Comparison of ENCODE assay signal across 8 cellular contexts in genomic region chr13:99380921-99381645, GRCh38.
DNase-seq lines count a peak whose midpoint lies in the region; ATAC-seq and TF ChIP-seq lines count a peak whose summit lies in the region.

No MANE protein-coding gene starts in this region.

- H3K36me3 ChIP-seq in BE2C = 0 out of 2 replicates have a peak, but pooled peaks cover 5% of the 10 kb centered on the region

- ATAC-seq in GM18868 (IDR thresholded peaks at IDR 0.05; ENCODE audit: unreplicated experiment) (peak; percentile 57), HG03064 (IDR thresholded peaks at IDR 0.05; ENCODE audit: low read depth, unreplicated experiment) (peak; percentile 73)

- intact Hi-C loops in activated T-helper 2 cell treated with anti-CD3 and anti-CD28 coated beads, Interferon-gamma antibody, Interleukin-2, Interleukin-4, amounts not matched to agents 10 μg/mL and 5 μg/mL and 100 μg/mL, durations not matched to agents 14 hours and 24 hours and 36 hours (cut with micrococcal nuclease) = loop anchor here (1.0 to 5.0 kb wide), 7 partner anchors 10 to 354 kb away; no protein-coding TSS in a partner anchor

- H3K4me3 ChIP-seq in BE2C (ENCODE audit: low read depth, low read length) = no peak overlapping the region

- peak overlapping the region; percentile 82 for H3K27ac Mint-ChIP-seq in activated T-helper 2 cell treated with anti-CD3 and anti-CD28 coated beads, Interferon-gamma antibody, Interleukin-2, Interleukin-4, amounts not matched to agents 10 μg/mL and 5 μg/mL and 100 μg/mL, durations not matched to agents 14 hours and 24 hours and 36 hours

- no peaks in the 10 kb centered on the region for H3K27me3 Mint-ChIP-seq in activated T-helper 2 cell treated with anti-CD3 and anti-CD28 coated beads, Interferon-gamma antibody, Interleukin-2, Interleukin-4, amounts not matched to agents 10 μg/mL and 5 μg/mL and 100 μg/mL, durations not matched to agents 14 hours and 24 hours and 36 hours (ENCODE audit: low read depth)

- H3K4me3 Mint-ChIP-seq in activated T-helper 2 cell treated with anti-CD3 and anti-CD28 coated beads, Interferon-gamma antibody, Interleukin-2, Interleukin-4, amounts not matched to agents 10 μg/mL and 5 μg/mL and 100 μg/mL, durations not matched to agents 14 hours and 24 hours and 36 hours (ENCODE audit: low read depth) = peak overlapping the region; percentile 27

- peaks cover 80% of the 10 kb centered on the region for H3K4me1 Mint-ChIP-seq in activated T-helper 2 cell treated with anti-CD3 and anti-CD28 coated beads, Interferon-gamma antibody, Interleukin-2, Interleukin-4, amounts not matched to agents 10 μg/mL and 5 μg/mL and 100 μg/mL, durations not matched to agents 14 hours and 24 hours and 36 hours (ENCODE audit: low read depth)

- no peaks in the 10 kb centered on the region for H3K4me1 ChIP-seq in BE2C

- TF ChIP-seq CTCF in BE2C (IDR thresholded peaks at IDR 0.05; ENCODE audit: low read depth, low read length) = no peak

- DNase-seq in activated T-helper 2 cell treated with anti-CD3 and anti-CD28 coated beads, Interferon-gamma antibody, Interleukin-2, Interleukin-4, amounts not matched to agents 10 μg/mL and 5 μg/mL and 100 μg/mL, durations not matched to agents 14 hours and 24 hours and 36 hours (ENCODE audit: low spot score) = peak; percentile 62
- peak; percentile 82 for DNase-seq in stimulated activated CD4-positive, alpha-beta T cell treated with anti-CD3 and anti-CD28 coated beads, Interleukin-15, amount 100 ng/mL, for 24 hours
- DNase-seq in BE2C (no peak), H4 (ENCODE audit: low spot score) (no peak), NCI-H1436 treated with DMSO at 0.1 percent for 48 hours (lab: John Stamatoyannopoulos, UW) (no peak), NCI-H226 (no peak)

- peaks cover 49% of the 10 kb centered on the region for H3K36me3 Mint-ChIP-seq in activated T-helper 2 cell treated with anti-CD3 and anti-CD28 coated beads, Interferon-gamma antibody, Interleukin-2, Interleukin-4, amounts not matched to agents 10 μg/mL and 5 μg/mL and 100 μg/mL, durations not matched to agents 14 hours and 24 hours and 36 hours (ENCODE audit: low read depth)

- H3K9me3 Mint-ChIP-seq in activated T-helper 2 cell treated with anti-CD3 and anti-CD28 coated beads, Interferon-gamma antibody, Interleukin-2, Interleukin-4, amounts not matched to agents 10 μg/mL and 5 μg/mL and 100 μg/mL, durations not matched to agents 14 hours and 24 hours and 36 hours = no peaks in the 10 kb centered on the region

- H3K27me3 ChIP-seq in BE2C = no peaks in the 10 kb centered on the region

- no peaks in the 10 kb centered on the region for H3K9me3 ChIP-seq in BE2C

Comparison
In these comparisons a context has a peak if more than half of its experiments do, and no peak if none do; other contexts are left out.
1. DNase-seq: peak in activated T-helper 2 cell treated with anti-CD3 and anti-CD28 coated beads, Interferon-gamma antibody, Interleukin-2, Interleukin-4, amounts not matched to agents 10 μg/mL and 5 μg/mL and 100 μg/mL, durations not matched to agents 14 hours and 24 hours and 36 hours (single experiment) and stimulated activated CD4-positive, alpha-beta T cell treated with anti-CD3 and anti-CD28 coated beads, Interleukin-15, amount 100 ng/mL, for 24 hours (single experiment); none in BE2C (single experiment), H4 (single experiment), NCI-H1436 treated with DMSO at 0.1 percent for 48 hours (single experiment) and NCI-H226 (single experiment).